Comparison of ENCODE assay signal across 26 cellular contexts in the genomic region with DNA sequence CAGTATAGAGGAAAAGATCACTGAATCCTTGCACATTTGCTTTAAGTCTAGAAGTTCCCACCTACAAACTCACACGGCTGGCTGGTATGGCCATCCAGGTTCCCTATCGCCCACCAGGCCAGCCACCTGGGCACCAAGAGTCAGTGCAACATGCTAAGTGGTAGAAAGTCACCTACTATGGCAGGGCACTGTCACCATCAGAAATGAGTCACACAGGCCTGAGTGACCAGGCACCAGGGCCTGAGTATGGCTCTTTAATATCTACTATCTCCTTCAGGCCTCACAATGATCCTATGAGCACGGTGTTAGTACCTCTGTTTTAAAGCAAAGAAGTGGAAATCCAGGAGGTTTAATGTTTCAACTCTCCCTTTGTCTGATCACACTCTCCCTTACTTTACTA.
"Had no signal": no experiment of that assay in that cellular context is flagged by ENCODE, and none has a peak within 500 bp of the region (broad histone marks: within the 10 kb centered on the region; RNA-seq: fewer than 3 reads in every experiment).

No MANE protein-coding gene starts in this region.

- H3K79me2 ChIP-seq: hepatocyte, parathyroid adenoma had no signal

- H3K4me2 ChIP-seq: hepatocyte had no signal

- H3K9ac ChIP-seq: parathyroid adenoma had no signal

- H3K4me3 Mint-ChIP-seq: activated CD4-positive, alpha-beta memory T cell treated with anti-CD3 and anti-CD28 coated beads for 36 hours; activated CD4-positive, alpha-beta T cell treated with anti-CD3 and anti-CD28 coated beads, Interleukin-2, amount 10 ng/mL, durations not matched to agents 24 days and 14 days; activated naive CD4-positive, alpha-beta T cell treated with anti-CD3 and anti-CD28 coated beads, Interleukin-2, amount 50 U/mL, for 24 hours; activated naive CD8-positive, alpha-beta T cell treated with anti-CD3 and anti-CD28 coated beads, Interleukin-2, amount 50 U/mL, for 24 hours; mesothelial cell of epicardium; naive B cell; T-helper 1 cell treated with Interleukin-12 subunit alpha and Interleukin-12 subunit beta and Interleukin-4 antibody, amounts not matched to agents 30 μg/mL and 1 μg/mL, for 36 hours had no signal

- H3K4me1 ChIP-seq: gastroesophageal sphincter, parathyroid adenoma, right lobe of liver, tibial artery had no signal

- H2AFZ ChIP-seq: hepatocyte, parathyroid adenoma had no signal

- H3K27me3 ChIP-seq: gastroesophageal sphincter, hepatocyte, right lobe of liver, tibial artery had no signal

- H3K27me3 Mint-ChIP-seq: activated CD4-positive, alpha-beta memory T cell treated with anti-CD3 and anti-CD28 coated beads for 36 hours; activated CD4-positive, alpha-beta T cell treated with anti-CD3 and anti-CD28 coated beads, Interleukin-2, amount 10 ng/mL, durations not matched to agents 24 days and 14 days; activated naive CD4-positive, alpha-beta T cell treated with anti-CD3 and anti-CD28 coated beads, Interleukin-2, amount 50 U/mL, for 24 hours; activated naive CD8-positive, alpha-beta T cell treated with anti-CD3 and anti-CD28 coated beads, Interleukin-2, amount 50 U/mL, for 24 hours; naive B cell had no signal

- H3K27ac Mint-ChIP-seq: activated CD4-positive, alpha-beta memory T cell treated with anti-CD3 and anti-CD28 coated beads for 36 hours; activated CD4-positive, alpha-beta T cell treated with anti-CD3 and anti-CD28 coated beads, Interleukin-2, amount 10 ng/mL, durations not matched to agents 24 days and 14 days; activated naive CD4-positive, alpha-beta T cell treated with anti-CD3 and anti-CD28 coated beads, Interleukin-2, amount 50 U/mL, for 24 hours; activated naive CD8-positive, alpha-beta T cell treated with anti-CD3 and anti-CD28 coated beads, Interleukin-2, amount 50 U/mL, for 24 hours; mesothelial cell of epicardium; naive B cell; T-helper 1 cell treated with Interleukin-12 subunit alpha and Interleukin-12 subunit beta and Interleukin-4 antibody, amounts not matched to agents 30 μg/mL and 1 μg/mL, for 36 hours had no signal

- DNase-seq: activated CD4-positive, alpha-beta memory T cell treated with anti-CD3 and anti-CD28 coated beads for 36 hours; activated CD4-positive, alpha-beta T cell treated with anti-CD3 and anti-CD28 coated beads, Interleukin-2, amount 10 ng/mL, durations not matched to agents 24 days and 14 days; activated CD4-positive, CD25-positive, alpha-beta regulatory T cell treated with anti-CD3 and anti-CD28 coated beads, Interleukin-2, amount 50 U/mL, for 72 hours; activated CD8-positive, alpha-beta memory T cell treated with anti-CD3 and anti-CD28 coated beads, Interleukin-2, amount 50 U/mL, for 4 hours; activated gamma-delta T cell treated with Interleukin-2 at 50 U/mL for 16 hours; activated naive CD8-positive, alpha-beta T cell treated with anti-CD3 and anti-CD28 coated beads, Interleukin-2, amount 50 U/mL, for 24 hours; activated T-cell treated with anti-CD3 and anti-CD28 coated beads, Interleukin-2, amount 50 U/mL, for 1 hour; amygdala; islet precursor cell; left cardiac atrium; naive B cell; nucleus accumbens; right lobe of liver; stimulated activated CD4-positive, alpha-beta T cell treated with anti-CD3 and anti-CD28 coated beads, Interleukin-12 subunit alpha, Interleukin-12 subunit beta, amount 100 ng/mL, for 4 hours; stimulated activated CD4-positive, alpha-beta T cell treated with anti-CD3 and anti-CD28 coated beads, Interleukin-4, amount 100 ng/mL, for 1 hour; stimulated activated naive CD8-positive, alpha-beta T cell treated with anti-CD3 and anti-CD28 coated beads, Interleukin-15, Interleukin-2, amounts not matched to agents 100 U/mL and 50 U/mL, for 24 hours; substantia nigra; SW 1271; T1000; tibial artery had no signal

- H3K4me3 ChIP-seq: gastroesophageal sphincter, hepatocyte, right lobe of liver, tibial artery had no signal

- H3K9me3 ChIP-seq: gastroesophageal sphincter, right lobe of liver, tibial artery had no signal

- H3K27ac ChIP-seq: gastroesophageal sphincter, hepatocyte, parathyroid adenoma, right lobe of liver, tibial artery had no signal

- H3K9me3 Mint-ChIP-seq: activated CD4-positive, alpha-beta memory T cell treated with anti-CD3 and anti-CD28 coated beads for 36 hours; activated CD4-positive, alpha-beta T cell treated with anti-CD3 and anti-CD28 coated beads, Interleukin-2, amount 10 ng/mL, durations not matched to agents 24 days and 14 days; activated naive CD4-positive, alpha-beta T cell treated with anti-CD3 and anti-CD28 coated beads, Interleukin-2, amount 50 U/mL, for 24 hours; activated naive CD8-positive, alpha-beta T cell treated with anti-CD3 and anti-CD28 coated beads, Interleukin-2, amount 50 U/mL, for 24 hours; mesothelial cell of epicardium; naive B cell; T-helper 1 cell treated with Interleukin-12 subunit alpha and Interleukin-12 subunit beta and Interleukin-4 antibody, amounts not matched to agents 30 μg/mL and 1 μg/mL, for 36 hours had no signal

- H3K4me1 Mint-ChIP-seq: activated naive CD8-positive, alpha-beta T cell treated with anti-CD3 and anti-CD28 coated beads, Interleukin-2, amount 50 U/mL, for 24 hours had no signal

- ATAC-seq: activated naive CD8-positive, alpha-beta T cell treated with anti-CD3 and anti-CD28 coated beads, Interleukin-2, amount 50 U/mL, for 24 hours; gastroesophageal sphincter; left cardiac atrium; stimulated activated naive CD8-positive, alpha-beta T cell treated with anti-CD3 and anti-CD28 coated beads, Interleukin-15, Interleukin-2, amounts not matched to agents 100 U/mL and 50 U/mL, for 24 hours had no signal
